In the genomic region with DNA sequence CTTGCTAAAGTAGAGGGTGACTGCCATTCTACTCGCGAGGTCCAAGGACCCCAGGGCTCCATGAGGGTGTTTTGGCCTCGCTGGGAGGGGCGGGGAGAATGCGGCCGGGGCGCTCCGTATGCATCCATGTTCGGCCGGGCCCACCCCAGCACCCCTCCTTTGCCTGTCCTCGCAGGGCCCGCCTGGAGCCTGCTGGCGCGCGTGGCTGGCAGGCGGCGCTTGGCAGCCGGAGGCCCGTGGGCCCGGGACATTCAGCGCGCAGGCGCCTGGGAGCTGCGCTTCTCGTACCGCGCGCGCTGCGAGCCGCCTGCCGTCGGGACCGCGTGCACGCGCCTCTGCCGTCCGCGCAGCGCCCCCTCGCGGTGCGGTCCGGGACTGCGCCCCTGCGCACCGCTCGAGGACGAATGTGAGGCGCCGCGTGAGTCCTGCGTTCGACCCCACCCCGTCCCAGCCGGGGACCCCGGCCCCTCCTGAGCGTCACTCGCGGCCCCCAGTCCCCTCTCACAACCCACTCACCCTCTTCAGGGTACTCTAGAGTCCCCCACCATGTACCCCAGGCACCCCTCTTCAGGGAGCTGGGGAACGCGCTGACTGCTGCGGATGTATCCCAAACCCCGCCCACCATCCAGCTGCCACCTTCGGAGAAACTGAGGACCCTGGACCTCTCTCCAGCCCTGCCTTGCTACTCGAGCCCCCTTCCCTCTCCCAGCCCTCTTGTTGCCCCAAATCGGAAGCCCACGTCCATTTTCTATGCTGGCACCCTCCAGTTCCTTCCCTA, we compare ENCODE assay signal across 1 cellular context.
TF ChIP-seq lines count a peak whose summit lies in the region.

No MANE protein-coding gene starts in this region.

TF ChIP-seq in HEK293, 187 proteins besides CTCF, POLR2A, EP300 and RAD21 (continued from another document):
- TF ChIP-seq, protein P1, sequence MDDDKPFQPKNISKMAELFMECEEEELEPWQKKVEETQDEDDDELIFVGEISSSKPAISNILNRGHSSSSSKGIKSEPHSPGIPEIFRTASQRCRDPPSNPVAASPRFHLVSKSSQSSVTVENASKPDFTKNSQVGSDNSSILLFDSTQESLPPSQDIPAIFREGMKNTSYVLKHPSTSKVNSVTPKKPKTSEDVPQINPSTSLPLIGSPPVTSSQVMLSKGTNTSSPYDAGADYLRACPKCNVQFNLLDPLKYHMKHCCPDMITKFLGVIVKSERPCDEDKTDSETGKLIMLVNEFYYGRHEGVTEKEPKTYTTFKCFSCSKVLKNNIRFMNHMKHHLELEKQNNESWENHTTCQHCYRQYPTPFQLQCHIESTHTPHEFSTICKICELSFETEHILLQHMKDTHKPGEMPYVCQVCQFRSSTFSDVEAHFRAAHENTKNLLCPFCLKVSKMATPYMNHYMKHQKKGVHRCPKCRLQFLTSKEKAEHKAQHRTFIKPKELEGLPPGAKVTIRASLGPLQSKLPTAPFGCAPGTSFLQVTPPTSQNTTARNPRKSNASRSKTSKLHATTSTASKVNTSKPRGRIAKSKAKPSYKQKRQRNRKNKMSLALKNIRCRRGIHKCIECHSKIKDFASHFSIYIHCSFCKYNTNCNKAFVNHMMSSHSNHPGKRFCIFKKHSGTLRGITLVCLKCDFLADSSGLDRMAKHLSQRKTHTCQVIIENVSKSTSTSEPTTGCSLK (tag by site-specific recombination; IDR thresholded peaks at IDR 0.05): 0 out of 2 replicates have a peak, but pooled peaks have one; percentile 8
- peak; percentile 7; the same call in 1 of the 2 replicates for TF ChIP-seq ZFHX2 (tag by site-specific recombination; conservative IDR thresholded peaks at IDR 0.05)
- TF ChIP-seq YY2 (tag by site-specific recombination; IDR thresholded peaks at IDR 0.05): no peak
- no peak for TF ChIP-seq ZNF747 (tag by site-specific recombination; IDR thresholded peaks at IDR 0.05)
- no peak for TF ChIP-seq ZNF776 (tag by site-specific recombination; IDR thresholded peaks at IDR 0.05; ENCODE audit: borderline replicate concordance)
- TF ChIP-seq SP7 (tag by site-specific recombination; IDR thresholded peaks at IDR 0.05): no peak
- TF ChIP-seq GFI1B (tag by site-specific recombination; IDR thresholded peaks at IDR 0.05): no peak
- no peak for TF ChIP-seq ATF2 (tag by site-specific recombination; IDR thresholded peaks at IDR 0.05; ENCODE audit: low read depth)
- no peak for TF ChIP-seq ZNF174 (tag by site-specific recombination; IDR thresholded peaks at IDR 0.05)
- TF ChIP-seq, protein P2, sequence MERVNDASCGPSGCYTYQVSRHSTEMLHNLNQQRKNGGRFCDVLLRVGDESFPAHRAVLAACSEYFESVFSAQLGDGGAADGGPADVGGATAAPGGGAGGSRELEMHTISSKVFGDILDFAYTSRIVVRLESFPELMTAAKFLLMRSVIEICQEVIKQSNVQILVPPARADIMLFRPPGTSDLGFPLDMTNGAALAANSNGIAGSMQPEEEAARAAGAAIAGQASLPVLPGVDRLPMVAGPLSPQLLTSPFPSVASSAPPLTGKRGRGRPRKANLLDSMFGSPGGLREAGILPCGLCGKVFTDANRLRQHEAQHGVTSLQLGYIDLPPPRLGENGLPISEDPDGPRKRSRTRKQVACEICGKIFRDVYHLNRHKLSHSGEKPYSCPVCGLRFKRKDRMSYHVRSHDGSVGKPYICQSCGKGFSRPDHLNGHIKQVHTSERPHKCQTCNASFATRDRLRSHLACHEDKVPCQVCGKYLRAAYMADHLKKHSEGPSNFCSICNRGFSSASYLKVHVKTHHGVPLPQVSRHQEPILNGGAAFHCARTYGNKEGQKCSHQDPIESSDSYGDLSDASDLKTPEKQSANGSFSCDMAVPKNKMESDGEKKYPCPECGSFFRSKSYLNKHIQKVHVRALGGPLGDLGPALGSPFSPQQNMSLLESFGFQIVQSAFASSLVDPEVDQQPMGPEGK (tag by site-specific recombination; IDR thresholded peaks at IDR 0.05): peak; percentile 38; the same call in 1 of the 2 replicates
- TF ChIP-seq SETDB1 (IDR thresholded peaks at IDR 0.05; ENCODE audit: insufficient read length, low read length): peak; percentile 75
- TF ChIP-seq ZNF791 (tag by site-specific recombination; IDR thresholded peaks at IDR 0.05): no peak
- TF ChIP-seq ZNF654 (tag by site-specific recombination; IDR thresholded peaks at IDR 0.05; ENCODE audit: low read depth): no peak
- TF ChIP-seq ZNF560 (tag by site-specific recombination; IDR thresholded peaks at IDR 0.05; ENCODE audit: borderline replicate concordance): peak; percentile 51; the same call in 1 of the 2 replicates
- no peak for TF ChIP-seq ZNF311 (tag by site-specific recombination; IDR thresholded peaks at IDR 0.05; ENCODE audit: borderline replicate concordance)
TF ChIP-seq in HEK293: peak in this region for 42.
